In the genomic region with DNA sequence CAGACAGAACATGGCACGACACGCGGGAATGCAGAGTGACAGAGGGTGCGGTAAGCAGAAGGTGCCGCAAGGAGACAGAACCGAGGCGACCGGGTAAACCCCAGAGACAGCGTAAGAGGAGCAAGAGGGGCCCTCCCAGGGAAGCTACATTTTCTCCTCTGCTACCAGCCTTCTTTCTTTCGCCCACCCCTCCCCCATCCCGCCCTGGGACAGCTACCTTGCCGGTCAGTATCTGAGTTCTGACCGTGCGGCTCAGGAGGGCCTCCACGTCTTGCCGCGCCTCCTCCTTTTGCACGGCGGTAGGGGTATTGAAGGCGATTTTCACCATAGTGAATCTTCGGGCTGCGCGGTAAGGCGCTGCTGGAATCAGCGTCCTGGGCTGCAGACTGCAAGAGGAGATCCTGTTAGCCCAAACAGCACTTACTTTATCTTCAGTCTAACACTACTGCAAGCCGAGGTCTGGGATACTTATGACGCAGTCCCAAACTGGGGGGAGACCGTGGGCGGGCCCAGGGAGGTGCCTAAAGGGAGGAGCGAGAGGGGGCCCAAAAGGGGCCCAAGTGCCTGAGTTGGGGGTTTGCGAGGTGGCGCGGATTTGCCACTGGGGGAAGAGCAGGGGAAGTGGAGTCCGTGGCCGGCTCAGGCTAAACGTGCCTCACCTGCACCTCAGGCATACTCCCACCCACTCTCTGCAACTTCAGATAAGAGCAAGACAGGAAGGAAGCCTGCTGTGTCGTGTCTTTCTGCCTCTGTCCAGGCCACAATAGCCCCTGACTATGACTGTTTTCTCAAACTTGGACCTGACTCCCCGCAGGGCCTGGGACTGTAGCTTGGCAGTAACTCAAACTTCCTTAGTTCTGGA, we compare ENCODE assay signal across 8 cellular contexts. TPM values are rescaled to one million over a fixed set of nuclear protein-coding genes. Genes with fewer than 3 reads are reported as not detected.
DNase-seq lines count a peak whose midpoint lies in the region; ATAC-seq and TF ChIP-seq lines count a peak whose summit lies in the region.

A gene (minus strand): TSS at position 447 of the 862 bp plus-strand sequence. CDS start 119 bp downstream, at position 328.

- peak within 1 kb of the TSS; percentile 94 to 99 for H3K4me3 Mint-ChIP-seq in effector memory CD8-positive, alpha-beta T cell
- peak within 1 kb of the TSS; percentile 83 to 95 (median 88) for H3K4me3 Mint-ChIP-seq in nephron
- peak within 1 kb of the TSS; percentile 95 to 99 for H3K4me3 Mint-ChIP-seq in stimulated activated naive CD8-positive, alpha-beta T cell treated with anti-CD3 and anti-CD28 coated beads, Interleukin-15, amount 100 ng/mL, for 72 hours

- TF ChIP-seq CTCF in nephron (IDR thresholded peaks at IDR 0.05; ENCODE audit: unreplicated experiment in 3 of 3): no peak

- H3K36me3 Mint-ChIP-seq in effector memory CD8-positive, alpha-beta T cell (ENCODE audit: insufficient read depth): peaks cover 12% of the 10 kb centered on the region
- H3K36me3 Mint-ChIP-seq in nephron (ENCODE audit: low read depth): no peaks in the 10 kb centered on the region

- peak; percentile 59 to 68 for DNase-seq in activated CD4-positive, alpha-beta T cell treated with anti-CD3 and anti-CD28 coated beads, Interleukin-2, amount 50 U/mL, for 48 hours
- DNase-seq in effector memory CD8-positive, alpha-beta T cell: peak; percentile 36 to 57 (median 38)
- peak; percentile 49 to 74 for DNase-seq in stimulated activated naive CD8-positive, alpha-beta T cell treated with anti-CD3 and anti-CD28 coated beads, Interleukin-15, amount 100 ng/mL, for 72 hours
- no peak for DNase-seq in NCI-H2196 (lab: John Stamatoyannopoulos, UW; ENCODE audit: unreplicated experiment)
- no peak for DNase-seq in A172 (ENCODE audit: low spot score)

- no peaks in the 10 kb centered on the region for H3K27me3 Mint-ChIP-seq in effector memory CD8-positive, alpha-beta T cell
- H3K27me3 Mint-ChIP-seq in nephron (ENCODE audit: low read depth): no peaks in the 10 kb centered on the region
- H3K27me3 Mint-ChIP-seq in stimulated activated naive CD8-positive, alpha-beta T cell treated with anti-CD3 and anti-CD28 coated beads, Interleukin-15, amount 100 ng/mL, for 72 hours: no peaks in the 10 kb centered on the region

- ATAC-seq in GM19372 (IDR thresholded peaks at IDR 0.05; ENCODE audit: low read depth, unreplicated experiment) (peak; percentile 60), HG03432 (IDR thresholded peaks at IDR 0.05; ENCODE audit: unreplicated experiment) (peak; percentile 75)
- ATAC-seq in effector memory CD8-positive, alpha-beta T cell (replicated peaks): peak; percentile 83
- peak; percentile 87 for ATAC-seq in stimulated activated naive CD8-positive, alpha-beta T cell treated with anti-CD3 and anti-CD28 coated beads, Interleukin-15, amount 100 ng/mL, for 72 hours

- no peaks in the 10 kb centered on the region for H3K9me3 Mint-ChIP-seq in effector memory CD8-positive, alpha-beta T cell
- H3K9me3 Mint-ChIP-seq in nephron: no peaks in the 10 kb centered on the region
- no peaks in the 10 kb centered on the region for H3K9me3 Mint-ChIP-seq in stimulated activated naive CD8-positive, alpha-beta T cell treated with anti-CD3 and anti-CD28 coated beads, Interleukin-15, amount 100 ng/mL, for 72 hours

- H3K27ac Mint-ChIP-seq in effector memory CD8-positive, alpha-beta T cell: peak within 1 kb of the TSS; percentile 97 to 98
- H3K27ac Mint-ChIP-seq in nephron: peak within 1 kb of the TSS; percentile 42 to 87 (median 86)
- H3K27ac Mint-ChIP-seq in stimulated activated naive CD8-positive, alpha-beta T cell treated with anti-CD3 and anti-CD28 coated beads, Interleukin-15, amount 100 ng/mL, for 72 hours: peak within 1 kb of the TSS; percentile 98

- H3K4me1 Mint-ChIP-seq in effector memory CD8-positive, alpha-beta T cell (ENCODE audit: low read depth in 2 of 2): peaks cover 14 to 19% of the 10 kb centered on the region in 2 donors
- peaks cover 16% of the 10 kb centered on the region for H3K4me1 Mint-ChIP-seq in nephron
- peaks cover 34% of the 10 kb centered on the region for H3K4me1 Mint-ChIP-seq in stimulated activated naive CD8-positive, alpha-beta T cell treated with anti-CD3 and anti-CD28 coated beads, Interleukin-15, amount 100 ng/mL, for 72 hours

RNA-seq across cellular contexts. Expression of the gene that starts here (rescaled TPM):
- total RNA-seq in A172 (2014; rRNA removed; shearing (Covaris generic)): not detected in 2 replicates

Comparison
In these comparisons a context has a peak if more than half of its experiments do, and no peak if none do; other contexts are left out.
1. DNase-seq: peak in activated CD4-positive, alpha-beta T cell treated with anti-CD3 and anti-CD28 coated beads, Interleukin-2, amount 50 U/mL, for 48 hours (2 of 2), effector memory CD8-positive, alpha-beta T cell (3 of 3) and stimulated activated naive CD8-positive, alpha-beta T cell treated with anti-CD3 and anti-CD28 coated beads, Interleukin-15, amount 100 ng/mL, for 72 hours (2 of 2); none in NCI-H2196 (single experiment) and A172 (single experiment).
2. Peak in every context shown above with its lines, with median percentiles within 50 percentile points of each other: ATAC-seq, H3K27ac Mint-ChIP-seq and H3K4me3 Mint-ChIP-seq.